ENCODE assay signal across 8 cellular contexts in genomic region chr16:31010539-31010938, GRCh38. TPM values are rescaled to one million over a fixed set of nuclear protein-coding genes. Genes with fewer than 3 reads are reported as not detected.
A peak's percentile ranks its signal among the peaks of the same experiment; 100 is the strongest.
DNase-seq lines count a peak whose midpoint lies in the region; TF ChIP-seq lines count a peak whose summit lies in the region.

STX1B (minus strand) TSS chr16:31010638; CDS start chr16:31010396, 242 bp downstream.

- no peak within 1 kb of the TSS for H3K27ac ChIP-seq in ascending aorta

- H3K36me3 Mint-ChIP-seq in activated naive CD4-positive, alpha-beta T cell treated with anti-CD3 and anti-CD28 coated beads, Interleukin-2, amount 50 U/mL, for 24 hours = no peaks in the 10 kb centered on the region
- no peaks in the 10 kb centered on the region for H3K36me3 Mint-ChIP-seq in stimulated activated naive CD8-positive, alpha-beta T cell treated with anti-CD3 and anti-CD28 coated beads, Interleukin-15, Interleukin-2, amounts not matched to agents 100 ng/mL and 50 ng/mL, for 24 hours (ENCODE audit: low read depth)

- H3K4me3 ChIP-seq in BE2C (ENCODE audit: low read depth, low read length) = peak within 1 kb of the TSS; percentile 39
- peak within 1 kb of the TSS in 1 of 2 donors; percentile 30 for H3K4me3 ChIP-seq in ascending aorta

- intact Hi-C loops in ascending aorta (cut with DNase I) = no loop called here

- peaks cover 1% of the 10 kb centered on the region for H3K27me3 Mint-ChIP-seq in activated naive CD4-positive, alpha-beta T cell treated with anti-CD3 and anti-CD28 coated beads, Interleukin-2, amount 50 U/mL, for 24 hours
- peaks cover 28% of the 10 kb centered on the region for H3K27me3 Mint-ChIP-seq in stimulated activated naive CD8-positive, alpha-beta T cell treated with anti-CD3 and anti-CD28 coated beads, Interleukin-15, Interleukin-2, amounts not matched to agents 100 ng/mL and 50 ng/mL, for 24 hours

- H3K27ac Mint-ChIP-seq in activated naive CD4-positive, alpha-beta T cell treated with anti-CD3 and anti-CD28 coated beads, Interleukin-2, amount 50 U/mL, for 24 hours = peak within 1 kb of the TSS; percentile 46
- peak within 1 kb of the TSS; percentile 61 for H3K27ac Mint-ChIP-seq in stimulated activated naive CD8-positive, alpha-beta T cell treated with anti-CD3 and anti-CD28 coated beads, Interleukin-15, Interleukin-2, amounts not matched to agents 100 ng/mL and 50 ng/mL, for 24 hours

- no peaks in the 10 kb centered on the region for H3K9me3 ChIP-seq in BE2C
- H3K9me3 ChIP-seq in ascending aorta = no peaks in the 10 kb centered on the region

- peaks cover 28% of the 10 kb centered on the region for H3K4me1 Mint-ChIP-seq in activated naive CD4-positive, alpha-beta T cell treated with anti-CD3 and anti-CD28 coated beads, Interleukin-2, amount 50 U/mL, for 24 hours
- peaks cover 17% of the 10 kb centered on the region for H3K4me1 Mint-ChIP-seq in stimulated activated naive CD8-positive, alpha-beta T cell treated with anti-CD3 and anti-CD28 coated beads, Interleukin-15, Interleukin-2, amounts not matched to agents 100 ng/mL and 50 ng/mL, for 24 hours (ENCODE audit: low read depth)

- peaks cover 12% of the 10 kb centered on the region for H3K27me3 ChIP-seq in BE2C
- H3K27me3 ChIP-seq in ascending aorta = peaks cover 5% of the 10 kb centered on the region

- TF ChIP-seq CTCF in BE2C (IDR thresholded peaks at IDR 0.05; ENCODE audit: low read depth, low read length) = no peak
- TF ChIP-seq CTCF in ascending aorta (IDR thresholded peaks at IDR 0.05) = no peak

- H3K36me3 ChIP-seq in BE2C (no peaks in the 10 kb centered on the region), ascending aorta (no peaks in the 10 kb centered on the region)

- DNase-seq in BE2C (peak; percentile 67), NCI-H748 (lab: John Stamatoyannopoulos, UW; ENCODE audit: unreplicated experiment) (peak; percentile 65), left kidney (ENCODE audit: low read depth, low spot score) (peak; percentile 89), NCI-H226 (no peak), ascending aorta (ENCODE audit: low spot score in 2 of 2) (no peak), amniotic stem cell (lab: John Stamatoyannopoulos, UW) (no peak)

- H3K4me3 Mint-ChIP-seq in activated naive CD4-positive, alpha-beta T cell treated with anti-CD3 and anti-CD28 coated beads, Interleukin-2, amount 50 U/mL, for 24 hours = peak within 1 kb of the TSS; percentile 80
- peak within 1 kb of the TSS; percentile 65 for H3K4me3 Mint-ChIP-seq in stimulated activated naive CD8-positive, alpha-beta T cell treated with anti-CD3 and anti-CD28 coated beads, Interleukin-15, Interleukin-2, amounts not matched to agents 100 ng/mL and 50 ng/mL, for 24 hours

- no peaks in the 10 kb centered on the region for H3K9me3 Mint-ChIP-seq in activated naive CD4-positive, alpha-beta T cell treated with anti-CD3 and anti-CD28 coated beads, Interleukin-2, amount 50 U/mL, for 24 hours
- no peaks in the 10 kb centered on the region for H3K9me3 Mint-ChIP-seq in stimulated activated naive CD8-positive, alpha-beta T cell treated with anti-CD3 and anti-CD28 coated beads, Interleukin-15, Interleukin-2, amounts not matched to agents 100 ng/mL and 50 ng/mL, for 24 hours

- no peaks in the 10 kb centered on the region for H3K4me1 ChIP-seq in BE2C
- H3K4me1 ChIP-seq in ascending aorta = no peaks in the 10 kb centered on the region

RNA-seq across cellular contexts. Expression of gene STX1B, which starts in this region (rescaled TPM):
- polyA plus RNA-seq in BE2C (2012; ENCODE audit: insufficient read depth, insufficient read length, low read depth) = 1.2 TPM
- total RNA-seq in ascending aorta = 2.0 TPM

Comparison
In these comparisons a context has a peak if more than half of its experiments do, and no peak if none do; other contexts are left out.
1. DNase-seq: peak in BE2C (single experiment), NCI-H748 (single experiment) and left kidney (single experiment); none in NCI-H226 (single experiment), ascending aorta (0 of 2) and amniotic stem cell (single experiment).